Comparison of ENCODE assay signal across 8 cellular contexts in the genomic region with DNA sequence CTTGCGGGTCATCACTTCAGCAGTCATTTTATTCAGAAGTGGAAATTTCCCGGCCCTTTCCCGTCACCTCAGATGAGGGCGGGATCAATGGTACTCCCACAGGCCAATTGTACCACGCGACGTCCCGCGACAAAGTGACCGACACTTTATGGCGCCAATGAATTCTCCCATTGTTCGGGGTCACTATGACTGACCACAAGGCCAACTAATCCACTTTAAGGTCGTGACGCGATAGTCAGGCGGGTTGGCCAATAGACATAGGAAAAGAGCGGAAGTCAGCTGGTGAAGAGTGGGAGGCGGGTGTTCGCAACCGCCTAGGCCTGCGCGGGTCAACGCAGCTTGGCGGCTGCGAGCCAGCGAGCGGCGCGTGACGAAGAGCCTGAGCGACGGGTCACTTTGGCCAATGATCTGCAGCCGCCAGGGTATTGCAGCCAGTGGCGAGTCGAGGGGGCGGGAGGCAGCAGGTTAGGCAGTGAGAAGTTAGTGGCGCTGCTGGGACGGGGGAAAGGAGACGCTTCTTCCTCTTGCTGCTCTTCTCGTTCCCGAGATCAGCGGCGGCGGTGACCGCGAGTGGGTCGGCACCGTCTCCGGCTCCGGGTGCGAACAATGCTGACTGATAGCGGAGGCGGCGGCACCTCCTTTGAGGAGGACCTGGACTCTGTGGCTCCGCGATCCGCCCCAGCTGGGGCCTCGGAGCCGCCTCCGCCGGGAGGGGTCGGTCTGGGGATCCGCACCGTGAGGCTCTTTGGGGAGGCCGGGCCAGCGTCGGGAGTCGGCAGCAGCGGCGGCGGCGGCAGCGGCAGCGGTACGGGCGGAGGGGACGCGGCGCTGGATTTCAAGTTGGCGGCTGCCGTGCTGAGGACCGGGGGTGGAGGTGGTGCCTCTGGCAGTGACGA. TPM values are rescaled to one million over a fixed set of nuclear protein-coding genes. Genes with fewer than 3 reads are reported as not detected.
DNase-seq lines count a peak whose midpoint lies in the region; ATAC-seq and TF ChIP-seq lines count a peak whose summit lies in the region.

A gene with protein sequence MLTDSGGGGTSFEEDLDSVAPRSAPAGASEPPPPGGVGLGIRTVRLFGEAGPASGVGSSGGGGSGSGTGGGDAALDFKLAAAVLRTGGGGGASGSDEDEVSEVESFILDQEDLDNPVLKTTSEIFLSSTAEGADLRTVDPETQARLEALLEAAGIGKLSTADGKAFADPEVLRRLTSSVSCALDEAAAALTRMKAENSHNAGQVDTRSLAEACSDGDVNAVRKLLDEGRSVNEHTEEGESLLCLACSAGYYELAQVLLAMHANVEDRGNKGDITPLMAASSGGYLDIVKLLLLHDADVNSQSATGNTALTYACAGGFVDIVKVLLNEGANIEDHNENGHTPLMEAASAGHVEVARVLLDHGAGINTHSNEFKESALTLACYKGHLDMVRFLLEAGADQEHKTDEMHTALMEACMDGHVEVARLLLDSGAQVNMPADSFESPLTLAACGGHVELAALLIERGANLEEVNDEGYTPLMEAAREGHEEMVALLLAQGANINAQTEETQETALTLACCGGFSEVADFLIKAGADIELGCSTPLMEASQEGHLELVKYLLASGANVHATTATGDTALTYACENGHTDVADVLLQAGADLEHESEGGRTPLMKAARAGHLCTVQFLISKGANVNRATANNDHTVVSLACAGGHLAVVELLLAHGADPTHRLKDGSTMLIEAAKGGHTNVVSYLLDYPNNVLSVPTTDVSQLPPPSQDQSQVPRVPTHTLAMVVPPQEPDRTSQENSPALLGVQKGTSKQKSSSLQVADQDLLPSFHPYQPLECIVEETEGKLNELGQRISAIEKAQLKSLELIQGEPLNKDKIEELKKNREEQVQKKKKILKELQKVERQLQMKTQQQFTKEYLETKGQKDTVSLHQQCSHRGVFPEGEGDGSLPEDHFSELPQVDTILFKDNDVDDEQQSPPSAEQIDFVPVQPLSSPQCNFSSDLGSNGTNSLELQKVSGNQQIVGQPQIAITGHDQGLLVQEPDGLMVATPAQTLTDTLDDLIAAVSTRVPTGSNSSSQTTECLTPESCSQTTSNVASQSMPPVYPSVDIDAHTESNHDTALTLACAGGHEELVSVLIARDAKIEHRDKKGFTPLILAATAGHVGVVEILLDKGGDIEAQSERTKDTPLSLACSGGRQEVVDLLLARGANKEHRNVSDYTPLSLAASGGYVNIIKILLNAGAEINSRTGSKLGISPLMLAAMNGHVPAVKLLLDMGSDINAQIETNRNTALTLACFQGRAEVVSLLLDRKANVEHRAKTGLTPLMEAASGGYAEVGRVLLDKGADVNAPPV (N-terminal part only) (plus strand): TSS at position 472 of the 896 bp plus-strand sequence. CDS start 135 bp downstream, at position 607.

- H3K36me3 ChIP-seq in osteoblast (ENCODE audit: insufficient read depth, low read length) (no peaks in the 10 kb centered on the region), thoracic aorta (peaks cover 6% of the 10 kb centered on the region)

- H3K4me3 Mint-ChIP-seq in activated naive CD8-positive, alpha-beta T cell, result no peak within 1 kb of the TSS

- H3K27me3 Mint-ChIP-seq in activated naive CD8-positive, alpha-beta T cell, result no peaks in the 10 kb centered on the region

- H3K36me3 Mint-ChIP-seq in activated naive CD8-positive, alpha-beta T cell, result no peaks in the 10 kb centered on the region

- peaks cover 34% of the 10 kb centered on the region for H3K4me1 Mint-ChIP-seq in activated naive CD8-positive, alpha-beta T cell (ENCODE audit: low read depth)

- no peaks in the 10 kb centered on the region for H3K27me3 ChIP-seq in osteoblast (ENCODE audit: insufficient read depth, low read length)
- no peaks in the 10 kb centered on the region for H3K27me3 ChIP-seq in thoracic aorta (replicated peaks; ENCODE audit: insufficient read depth)

- H2AFZ ChIP-seq in osteoblast (ENCODE audit: low read length), result peak within 1 kb of the TSS; percentile 99

- H3K4me3 ChIP-seq in GM08714 (ENCODE audit: low read length) (peak within 1 kb of the TSS; percentile 79), osteoblast (ENCODE audit: insufficient read depth, low read length) (peak within 1 kb of the TSS; percentile 94), thoracic aorta (peak within 1 kb of the TSS; percentile 88)

- H3K9me3 ChIP-seq in osteoblast (ENCODE audit: low read depth, low read length) (no peaks in the 10 kb centered on the region), thoracic aorta (no peaks in the 10 kb centered on the region)

- H3K79me2 ChIP-seq in osteoblast (ENCODE audit: insufficient read depth, low read length), result peaks cover 49% of the 10 kb centered on the region

- peaks cover 39% of the 10 kb centered on the region for H4K20me1 ChIP-seq in osteoblast (ENCODE audit: insufficient read depth, low read length)

- H3K27ac ChIP-seq in osteoblast (ENCODE audit: low read depth, low read length), result peak within 1 kb of the TSS; percentile 75
- H3K27ac ChIP-seq in thoracic aorta, result peak within 1 kb of the TSS; percentile 90 to 96

- no peaks in the 10 kb centered on the region for H3K9me3 Mint-ChIP-seq in activated naive CD8-positive, alpha-beta T cell (ENCODE audit: low read depth)

- H3K4me1 ChIP-seq in osteoblast (ENCODE audit: insufficient read depth, low read length) (peaks cover 24% of the 10 kb centered on the region), thoracic aorta (ENCODE audit: control insufficient read depth in 1 of 2, low read depth in 2 of 2) (peaks cover 27 to 33% of the 10 kb centered on the region in 2 donors)

- H3K27ac Mint-ChIP-seq in activated naive CD8-positive, alpha-beta T cell, result peak within 1 kb of the TSS; percentile 94

- peak within 1 kb of the TSS; percentile 99 for H3K4me2 ChIP-seq in osteoblast (ENCODE audit: insufficient read depth, low read length)

- DNase-seq in NCI-H1092 treated with DMSO at 0.1 percent for 48 hours (lab: John Stamatoyannopoulos, UW) (peak; percentile 98), SKM-1 (lab: John Stamatoyannopoulos, UW; ENCODE audit: unreplicated experiment) (peak; percentile 98), glomerular visceral epithelial cell (ENCODE audit: extremely low spot score) (peak; percentile 100), osteoblast (ENCODE audit: insufficient read length, low spot score, missing footprints) (peak; percentile 98), thoracic aorta (ENCODE audit: low spot score) (peak; percentile 98)

- ATAC-seq in HG02610 (IDR thresholded peaks at IDR 0.05; ENCODE audit: unreplicated experiment) (peak; percentile 88), thoracic aorta (ENCODE audit: insufficient number of reproducible peaks, low FRiP score, low read depth) (peak; percentile 99)

- TF ChIP-seq CTCF in osteoblast (IDR thresholded peaks at IDR 0.05; ENCODE audit: extremely low read depth, low read depth, low read length) (no peak), thoracic aorta (IDR thresholded peaks at IDR 0.05) (no peak)

RNA-seq across cellular contexts. Expression of the gene that starts here (rescaled TPM):
- total RNA-seq in osteoblast (81.1 and 87.8 TPM in 2 replicates), thoracic aorta (100 to 1,000 TPM; 106 to 173 TPM)

Comparison
In these comparisons a context has a peak if more than half of its experiments do, and no peak if none do; other contexts are left out.
1. Peak in every context shown above with its lines: DNase-seq, ATAC-seq, H3K4me3 ChIP-seq and H3K27ac ChIP-seq.